ENCODE assay signal across 7 cellular contexts in the genomic region with DNA sequence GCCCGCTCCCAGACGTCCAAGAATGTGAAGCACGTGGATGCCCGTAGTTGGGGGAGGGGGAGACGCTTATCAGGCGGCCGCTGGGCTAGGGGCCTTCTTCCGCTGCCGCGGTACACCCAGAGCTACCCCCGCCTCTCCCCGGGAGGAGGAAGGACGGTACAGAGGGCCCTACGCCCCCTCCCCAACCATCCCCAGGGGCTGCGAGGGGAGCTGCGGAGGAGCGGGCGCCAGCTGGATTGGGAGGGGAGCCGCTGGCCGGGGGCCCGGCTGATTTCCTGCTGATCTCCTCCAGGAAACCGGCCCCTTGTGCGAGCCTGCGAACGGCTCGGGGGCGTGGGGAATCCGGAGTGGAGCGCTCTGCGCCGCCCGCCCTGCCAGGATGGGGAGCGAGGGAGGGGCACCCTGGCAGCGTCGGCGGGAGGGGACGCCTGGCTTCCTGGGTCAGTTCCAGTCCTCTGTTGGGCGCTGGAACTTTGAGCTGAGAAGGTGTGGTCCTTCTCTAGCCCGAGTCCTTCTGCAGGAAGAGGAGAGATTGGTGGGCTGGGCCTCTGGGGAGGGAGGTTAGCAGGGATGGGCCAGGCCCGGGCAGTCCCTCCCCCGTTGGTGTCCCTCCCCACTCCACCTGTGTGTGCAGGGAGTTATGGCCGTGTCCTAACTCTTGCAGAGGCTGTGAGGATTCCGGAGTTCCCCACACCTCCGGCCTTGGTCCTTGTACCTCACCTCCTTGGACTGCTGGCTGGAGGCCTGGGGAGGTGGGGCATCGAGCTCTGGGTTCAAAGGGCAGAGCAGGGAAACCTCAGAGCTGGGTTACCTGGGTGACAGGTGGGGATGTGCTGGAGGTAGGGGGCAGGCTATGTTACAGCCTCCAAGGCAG. TPM values are rescaled to one million over a fixed set of nuclear protein-coding genes. Genes with fewer than 3 reads are reported as not detected.
A peak's percentile ranks its signal among the peaks of the same experiment; 100 is the strongest.
DNase-seq lines count a peak whose midpoint lies in the region; ATAC-seq and TF ChIP-seq lines count a peak whose summit lies in the region.

No MANE protein-coding gene starts in this region.

- H3K4me3 ChIP-seq in GM23338 (peak overlapping the region; percentile 92), skin epidermis (peak overlapping the region; percentile 26 to 67 (median 48))

- peak; percentile 36 for ATAC-seq in GM23338
- no peak for ATAC-seq in GM21515 (IDR thresholded peaks at IDR 0.05; ENCODE audit: unreplicated experiment)

- no peaks in the 10 kb centered on the region for H3K9me2 ChIP-seq in GM23338 (ENCODE audit: insufficient read depth)

- no peak for TF ChIP-seq CTCF in GM23338 (conservative IDR thresholded peaks at IDR 0.05; ENCODE audit: low read depth in 2 of 2)
- no peak for TF ChIP-seq CTCF in MCF 10A (IDR thresholded peaks at IDR 0.05; ENCODE audit: unreplicated experiment)

- H3K27me3 Mint-ChIP-seq in GM23338 (ENCODE audit: insufficient read depth, low read depth, poor library complexity) (peaks cover 69% of the 10 kb centered on the region), MCF 10A (ENCODE audit: insufficient read depth, unreplicated experiment) (no peaks in the 10 kb centered on the region), immature natural killer cell (ENCODE audit: low read depth in 3 of 3) (peaks cover 22 to 28% (median 26%) of the 10 kb centered on the region in 3 donors)

- intact Hi-C loops in MCF 10A (cut with micrococcal nuclease): no loop called here

- peaks cover 61% of the 10 kb centered on the region for H3K27me3 ChIP-seq in GM23338 (ENCODE audit: insufficient read depth)

- peaks cover 9% of the 10 kb centered on the region; the same call in 1 of the 2 replicates for H3K79me2 ChIP-seq in GM23338 (replicated peaks; ENCODE audit: insufficient read depth)

- H3K4me1 Mint-ChIP-seq in GM23338 (peaks cover 76% of the 10 kb centered on the region), MCF 10A (ENCODE audit: insufficient read depth, unreplicated experiment) (peaks cover 53% of the 10 kb centered on the region), immature natural killer cell (peaks cover 83 to 85% of the 10 kb centered on the region in 2 donors)

- H3K36me3 Mint-ChIP-seq in GM23338 (ENCODE audit: low read depth) (peaks cover 15% of the 10 kb centered on the region), MCF 10A (ENCODE audit: insufficient read depth, unreplicated experiment) (no peaks in the 10 kb centered on the region), immature natural killer cell (peaks cover 0 to 7% (median 0%) of the 10 kb centered on the region in 3 donors)

- H3K4me1 ChIP-seq in GM23338 (ENCODE audit: insufficient read depth): peaks cover 73% of the 10 kb centered on the region

- DNase-seq in GM23338 (ENCODE audit: low spot score) (peak; percentile 97), NCI-H748 (lab: John Stamatoyannopoulos, UW; ENCODE audit: unreplicated experiment) (peak; percentile 57), MCF 10A (ENCODE audit: unreplicated experiment) (peak; percentile 70), immature natural killer cell (peak in 1 of 3 donors; percentile 80), T1000 (lab: John Stamatoyannopoulos, UW) (no peak)

- no peaks in the 10 kb centered on the region for H3K36me3 ChIP-seq in GM23338 (ENCODE audit: insufficient read depth)

- POLR2A ChIA-PET in MCF 10A (lab: Yijun Ruan, JAX): interaction anchor here (0.6 to 1.5 kb wide), 7 partner anchors 9 to 151 kb away, joined by 3 to 4 read pairs (median 3); a partner anchor contains a TSS

- H3K9me3 Mint-ChIP-seq in GM23338: no peaks in the 10 kb centered on the region
- H3K9me3 Mint-ChIP-seq in MCF 10A (ENCODE audit: unreplicated experiment): no peaks in the 10 kb centered on the region
- peaks cover 0 to 4% (median 0%) of the 10 kb centered on the region in 6 donors for H3K9me3 Mint-ChIP-seq in immature natural killer cell

- no TSS peak for BruUV-seq in MCF 10A (replicated peaks; lab: Mats Ljungman, UMichigan)

- H3K27ac ChIP-seq in GM23338 (ENCODE audit: low read depth): 0 out of 2 replicates have a peak overlapping the region, but pooled peaks have one; percentile 55
- peak overlapping the region; percentile 2 to 96 (median 85) for H3K27ac ChIP-seq in skin epidermis

- peak overlapping the region; percentile 99 for H3K4me2 ChIP-seq in GM23338

- CTCF ChIA-PET in MCF 10A (lab: Yijun Ruan, JAX): interaction anchor here (0.6 to 1.6 kb wide), 5 partner anchors 13 to 43 kb away, joined by 3 to 5 read pairs (median 3); no protein-coding TSS in a partner anchor

- H3K27ac Mint-ChIP-seq in GM23338 (no peak overlapping the region), MCF 10A (ENCODE audit: low read depth, unreplicated experiment) (no peak overlapping the region), immature natural killer cell (peak overlapping the region; percentile 88 to 98 (median 96))

- peaks cover 19% of the 10 kb centered on the region for H4K20me1 ChIP-seq in GM23338 (replicated peaks; ENCODE audit: insufficient read depth)

- peaks cover 33% of the 10 kb centered on the region for H3F3A ChIP-seq in GM23338 (replicated peaks; ENCODE audit: low read depth)

- H3K4me3 Mint-ChIP-seq in GM23338: peak overlapping the region; percentile 76
- H3K4me3 Mint-ChIP-seq in MCF 10A (ENCODE audit: unreplicated experiment): peak overlapping the region; percentile 61
- H3K4me3 Mint-ChIP-seq in immature natural killer cell: peak overlapping the region; percentile 53 to 85 (median 69)

- peak overlapping the region; percentile 87 for H2AFZ ChIP-seq in GM23338

TF ChIP-seq in GM23338, 12 proteins besides CTCF, POLR2A, EP300 and RAD21:
- TF ChIP-seq EZH2phosphoT487 (IDR thresholded peaks at IDR 0.05; ENCODE audit: unreplicated experiment) (no peak), CREB1 (CRISPR knock-in tag; IDR thresholded peaks at IDR 0.05; ENCODE audit: low read depth) (peak; percentile 37; the same call in 1 of the 2 replicates)

RNA-seq across cellular contexts. Expression of a gene that starts 19.1 kb away (rescaled TPM):
- total RNA-seq in GM23338 (2014; rRNA removed; shearing (Covaris generic)): 1.4 and 2.8 TPM in 2 replicates
- polyA plus RNA-seq in GM23338 (2016; fragmentation: Nextera tagmentation; extraction: Ambion mirVana) (not detected in 2 replicates), immature natural killer cell (under 1 TPM in 2 of 3 donors, not detected in 1; 0.40 to 0.68 TPM)
- total RNA-seq in MCF 10A (2022): not detected in 2 replicates

RNA-seq across cellular contexts. Expression of a gene that starts 36.4 kb away (rescaled TPM):
- total RNA-seq in GM23338 (2014; rRNA removed; shearing (Covaris generic)): 15.9 and 17.8 TPM in 2 replicates
- polyA plus RNA-seq in GM23338 (2016; fragmentation: Nextera tagmentation; extraction: Ambion mirVana) (7.4 and 8.7 TPM in 2 replicates), immature natural killer cell (10 to 100 TPM in 1 of 3 donors, 1 to 10 TPM in 2; 4.6 to 12.1 (median 4.6) TPM)
- total RNA-seq in MCF 10A (2022): 12.2 and 12.6 TPM in 2 replicates

RNA-seq across cellular contexts. Expression of a gene that starts 57.7 kb away (rescaled TPM):
- total RNA-seq in GM23338 (2014; rRNA removed; shearing (Covaris generic)): 75.5 and 79.9 TPM in 2 replicates
- polyA plus RNA-seq in GM23338 (2016; fragmentation: Nextera tagmentation; extraction: Ambion mirVana) (40.6 and 46.2 TPM in 2 replicates), immature natural killer cell (1 to 10 TPM in 2 of 3 donors, under 1 TPM in 1; 0.81 to 1.8 (median 1.5) TPM)
- total RNA-seq in MCF 10A (2022): 70.0 and 96.8 TPM in 2 replicates

Comparison
In these comparisons a context has a peak if more than half of its experiments do, and no peak if none do; other contexts are left out.
1. H3K27ac Mint-ChIP-seq: peak in immature natural killer cell (6 of 6); none in GM23338 (single experiment) and MCF 10A (single experiment).
2. Peak in every context shown above with its lines, with median percentiles within 50 percentile points of each other: H3K4me3 Mint-ChIP-seq.